In genomic region chr21:33578959-33579542, GRCh38 we compare ENCODE assay signal across 1 cellular context.
A peak's percentile ranks its signal among the peaks of the same experiment; 100 is the strongest.
TF ChIP-seq lines count a peak whose summit lies in the region.

No MANE protein-coding gene starts in this region.

TF ChIP-seq in IMR-90, 13 proteins besides CTCF, POLR2A, EP300 and RAD21:
- TF ChIP-seq MAFK (IDR thresholded peaks at IDR 0.05; ENCODE audit: low read depth, low read length) (peak; percentile 74), NFE2L2 (IDR thresholded peaks at IDR 0.05; ENCODE audit: low read depth, low read length) (peak; percentile 97), USF2 (IDR thresholded peaks at IDR 0.05; ENCODE audit: low read depth, low read length) (no peak)
